ENCODE assay signal across 6 cellular contexts in genomic region chr19:14434157-14434501, GRCh38. TPM values are rescaled to one million over a fixed set of nuclear protein-coding genes. Genes with fewer than 3 reads are reported as not detected.
A peak's percentile ranks its signal among the peaks of the same experiment; 100 is the strongest.
DNase-seq lines count a peak whose midpoint lies in the region; ATAC-seq and TF ChIP-seq lines count a peak whose summit lies in the region.

No MANE protein-coding gene starts in this region.

- peak in 1 of 3 experiments; percentile 11 for TF ChIP-seq CTCF in ascending aorta (IDR thresholded peaks at IDR 0.05)

- H3K36me3 Mint-ChIP-seq in naive B cell: no peaks in the 10 kb centered on the region

- no peak overlapping the region for H3K9ac ChIP-seq in HUES6 (ENCODE audit: low read length)

- H3K4me1 ChIP-seq in HUES6 (ENCODE audit: control insufficient read depth, insufficient read depth, low read length) (peaks cover 16% of the 10 kb centered on the region), ascending aorta (peaks cover 3 to 19% of the 10 kb centered on the region in 2 donors)

- peaks cover 22 to 49% (median 34%) of the 10 kb centered on the region in 3 donors for H3K4me1 Mint-ChIP-seq in naive B cell

- intact Hi-C loops in ascending aorta (cut with DNase I): loop anchor here (2.0 to 5.0 kb wide), 3 partner anchors 38 to 287 kb away; no protein-coding TSS in a partner anchor

- no peaks in the 10 kb centered on the region for H3K9me3 Mint-ChIP-seq in naive B cell

- H3K27me3 Mint-ChIP-seq in naive B cell: peaks cover 0 to 8% (median 0%) of the 10 kb centered on the region in 3 donors

- peak overlapping the region; percentile 54 to 92 (median 79) for H3K4me3 Mint-ChIP-seq in naive B cell

- H3K27ac Mint-ChIP-seq in naive B cell: peak overlapping the region; percentile 38 to 87 (median 72)

- ATAC-seq in naive B cell (ENCODE audit: low read depth in 2 of 2): peak; percentile 43 to 48
- no peak for ATAC-seq in HG03175 (IDR thresholded peaks at IDR 0.05; ENCODE audit: unreplicated experiment)

- H3K27me3 ChIP-seq in HUES6 (ENCODE audit: control insufficient read depth, insufficient read depth, low read length) (peaks cover 5% of the 10 kb centered on the region; the same call in 1 of the 2 replicates), ascending aorta (no peaks in the 10 kb centered on the region)

- no peak for DNase-seq in ascending aorta (ENCODE audit: low spot score in 2 of 2)
- DNase-seq in naive B cell: no peak
- no peak for DNase-seq in EL
- DNase-seq in NCI-H146 (lab: John Stamatoyannopoulos, UW): no peak

- H3K36me3 ChIP-seq in HUES6 (ENCODE audit: control insufficient read depth, insufficient read depth, low read length): 0 out of 2 replicates have a peak, but pooled peaks cover 2% of the 10 kb centered on the region
- peaks cover 0 to 4% of the 10 kb centered on the region in 2 donors for H3K36me3 ChIP-seq in ascending aorta

- no peak overlapping the region for H3K27ac ChIP-seq in HUES6 (ENCODE audit: low read depth, low read length)
- H3K27ac ChIP-seq in ascending aorta: peak overlapping the region; percentile 78 to 82

- H3K9me3 ChIP-seq in HUES6 (ENCODE audit: control insufficient read depth, insufficient read depth, low read depth, low read length) (no peaks in the 10 kb centered on the region), ascending aorta (no peaks in the 10 kb centered on the region)

- H3K4me3 ChIP-seq in HUES6 (ENCODE audit: low read depth, low read length) (peak overlapping the region; percentile 80), ascending aorta (peak overlapping the region; percentile 77 to 98)

RNA-seq across cellular contexts. Expression of gene PKN1, which starts 1.0 kb away (rescaled TPM):
- total RNA-seq in ascending aorta: 231 TPM
- 10 to 100 TPM; 37.1 to 67.9 (median 48.0) TPM for polyA plus RNA-seq in naive B cell (ENCODE audit: low read depth in 6 of 6)

RNA-seq across cellular contexts. Expression of gene DDX39A, which starts 15.0 kb away (rescaled TPM):
- 83.4 TPM for total RNA-seq in ascending aorta
- polyA plus RNA-seq in naive B cell (ENCODE audit: low read depth in 6 of 6): 100 to 1,000 TPM; 110 to 169 (median 132) TPM

RNA-seq across cellular contexts. Expression of gene PTGER1, which starts 41.0 kb away (rescaled TPM):
- 17.1 TPM for total RNA-seq in ascending aorta
- not detected for polyA plus RNA-seq in naive B cell (ENCODE audit: low read depth in 6 of 6)

RNA-seq across cellular contexts. Expression of gene ADGRE5, which starts 52.9 kb away (rescaled TPM):
- total RNA-seq in ascending aorta: 201 TPM
- 10 to 100 TPM; 17.8 to 41.1 (median 31.9) TPM for polyA plus RNA-seq in naive B cell (ENCODE audit: low read depth in 6 of 6)
